13 cellular contexts compared by ENCODE assay signal in genomic region chr22:49815641-49816071, GRCh38. TPM values are rescaled to one million over a fixed set of nuclear protein-coding genes. Genes with fewer than 3 reads are reported as not detected.
A peak's percentile ranks its signal among the peaks of the same experiment; 100 is the strongest.
DNase-seq lines count a peak whose midpoint lies in the region; ATAC-seq and TF ChIP-seq lines count a peak whose summit lies in the region.
"Had no signal": no experiment of that assay in that cellular context is flagged by ENCODE, and none has a peak within 500 bp of the region (broad histone marks: within the 10 kb centered on the region; RNA-seq: fewer than 3 reads in every experiment).

No MANE protein-coding gene starts in this region.

- no peak overlapping the region for H3K27ac ChIP-seq in RWPE2 (ENCODE audit: poor library complexity, severe bottlenecking)
- H3K27ac ChIP-seq: uterus had no signal

- H3K9me3 Mint-ChIP-seq in activated naive CD4-positive, alpha-beta T cell treated with anti-CD3 and anti-CD28 coated beads for 36 hours: no peaks in the 10 kb centered on the region

- ATAC-seq in RWPE2 (ENCODE audit: low read depth) (peak; percentile 44; the same call in 2 of the 3 replicates), HG02938 (IDR thresholded peaks at IDR 0.05; ENCODE audit: unreplicated experiment) (no peak)

- H3K4me1 Mint-ChIP-seq in activated naive CD4-positive, alpha-beta T cell treated with anti-CD3 and anti-CD28 coated beads for 36 hours (ENCODE audit: low read depth): peaks cover 76% of the 10 kb centered on the region

- H3K4me3 ChIP-seq in RWPE2 (ENCODE audit: severe bottlenecking): no peak overlapping the region
- H3K4me3 ChIP-seq: uterus had no signal

- CTCF ChIA-PET in activated naive CD4-positive, alpha-beta T cell treated with anti-CD3 and anti-CD28 coated beads for 36 hours (lab: Charles Lee): interaction anchor here (0.9 kb wide), 1 partner anchor 48 kb away, joined by 3 read pairs; no protein-coding TSS in a partner anchor

- H3K27me3 Mint-ChIP-seq in activated naive CD4-positive, alpha-beta T cell treated with anti-CD3 and anti-CD28 coated beads for 36 hours (ENCODE audit: low read depth): no peaks in the 10 kb centered on the region

- H3K4me1 ChIP-seq in RWPE2 (ENCODE audit: insufficient read depth, poor library complexity, severe bottlenecking): no peaks in the 10 kb centered on the region

- peak overlapping the region; percentile 39 for H3K27ac Mint-ChIP-seq in activated naive CD4-positive, alpha-beta T cell treated with anti-CD3 and anti-CD28 coated beads for 36 hours

- peaks cover 53% of the 10 kb centered on the region for H3K36me3 ChIP-seq in RWPE2 (ENCODE audit: low read depth)
- H3K36me3 ChIP-seq: uterus had no signal

- H3K36me3 Mint-ChIP-seq in activated naive CD4-positive, alpha-beta T cell treated with anti-CD3 and anti-CD28 coated beads for 36 hours (ENCODE audit: low read depth): peaks cover 19% of the 10 kb centered on the region

- no peaks in the 10 kb centered on the region for H3K27me3 ChIP-seq in RWPE2 (ENCODE audit: insufficient read depth, poor library complexity, severe bottlenecking)
- H3K27me3 ChIP-seq: uterus had no signal

- no peak overlapping the region for H3K4me3 Mint-ChIP-seq in activated naive CD4-positive, alpha-beta T cell treated with anti-CD3 and anti-CD28 coated beads for 36 hours

- peak; percentile 41 for DNase-seq in activated naive CD4-positive, alpha-beta T cell treated with anti-CD3 and anti-CD28 coated beads for 36 hours
- no peak for DNase-seq in activated naive CD4-positive, alpha-beta T cell treated with anti-CD3 and anti-CD28 coated beads, Interleukin-2, amount 50 U/mL, for 16 hours
- DNase-seq in RWPE2 (ENCODE audit: low spot score): no peak
- peak; percentile 64 for DNase-seq in cerebellar cortex (ENCODE audit: low spot score)
- peak; percentile 75 for DNase-seq in renal cortical epithelial cell (ENCODE audit: low read depth)
- DNase-seq in activated effector memory CD4-positive, alpha-beta T cell treated with Interleukin-2 at 50 U/mL for 16 hours: no peak
- no peak for DNase-seq in ureter (ENCODE audit: low spot score)
- DNase-seq: activated CD4-positive, alpha-beta T cell treated with anti-CD3 and anti-CD28 coated beads, Interleukin-2, amount 50 U/mL, for 4 hours; DND-41; midbrain; NCI-H1436; uterus had no signal

- intact Hi-C loops in activated naive CD4-positive, alpha-beta T cell treated with anti-CD3 and anti-CD28 coated beads for 36 hours (cut with micrococcal nuclease): no loop called here

- no peaks in the 10 kb centered on the region for H3K9me3 ChIP-seq in RWPE2 (ENCODE audit: severe bottlenecking)
- H3K9me3 ChIP-seq: uterus had no signal

- no peak for TF ChIP-seq CTCF in RWPE2 (IDR thresholded peaks at IDR 0.05; ENCODE audit: poor library complexity, severe bottlenecking)

RNA-seq across cellular contexts. Expression of gene BRD1, which starts 12.0 kb away (rescaled TPM):
- total RNA-seq in activated naive CD4-positive, alpha-beta T cell treated with anti-CD3 and anti-CD28 coated beads for 36 hours: 10 to 100 TPM; 26.0 to 27.0 TPM
- total RNA-seq in renal cortical epithelial cell: 16.1 and 38.1 TPM in 2 replicates
- 41.5 TPM for total RNA-seq in ureter

RNA-seq across cellular contexts. Expression of gene ZBED4, which starts 38.0 kb away (rescaled TPM):
- total RNA-seq in activated naive CD4-positive, alpha-beta T cell treated with anti-CD3 and anti-CD28 coated beads for 36 hours: 10 to 100 TPM; 13.0 to 13.1 TPM
- total RNA-seq in renal cortical epithelial cell (12.2 and 23.7 TPM in 2 replicates), ureter (13.6 TPM)

Comparison
In these comparisons a context has a peak if more than half of its experiments do, and no peak if none do; other contexts are left out.
1. DNase-seq: peak in activated naive CD4-positive, alpha-beta T cell treated with anti-CD3 and anti-CD28 coated beads for 36 hours (single experiment), cerebellar cortex (single experiment) and renal cortical epithelial cell (single experiment); none in activated naive CD4-positive, alpha-beta T cell treated with anti-CD3 and anti-CD28 coated beads, Interleukin-2, amount 50 U/mL, for 16 hours (single experiment), RWPE2 (single experiment), activated effector memory CD4-positive, alpha-beta T cell treated with Interleukin-2 at 50 U/mL for 16 hours (single experiment) and ureter (single experiment).